15 cellular contexts compared by ENCODE assay signal in genomic region chr7:157721468-157722136, GRCh38.
DNase-seq lines count a peak whose midpoint lies in the region; ATAC-seq, FAIRE-seq and TF ChIP-seq lines count a peak whose summit lies in the region.
"Had no signal": no experiment of that assay in that cellular context is flagged by ENCODE, and none has a peak within 500 bp of the region (broad histone marks: within the 10 kb centered on the region; RNA-seq: fewer than 3 reads in every experiment).

No MANE protein-coding gene starts in this region.

- in situ Hi-C loops in K562 (cut with MboI) (no loop called here), brain microvascular endothelial cell (cut with HindIII; ENCODE audit: low pct_ligation_motif_present, low sequenced_read_pairs) (no loop called here)

- H2AFZ ChIP-seq in K562 (ENCODE audit: low read depth, low read length) (no peak overlapping the region), neural progenitor cell (replicated peaks) (no peak overlapping the region), osteoblast (ENCODE audit: low read length) (no peak overlapping the region)

- H3K79me2 ChIP-seq in K562 (ENCODE audit: control insufficient read depth, insufficient read depth, low read length) (no peaks in the 10 kb centered on the region), neural progenitor cell (ENCODE audit: low read depth) (no peaks in the 10 kb centered on the region), osteoblast (ENCODE audit: insufficient read depth, low read length) (no peaks in the 10 kb centered on the region)

- CTCF ChIA-PET in A549 (lab: Yijun Ruan, JAX) (no interaction called here), K562 (lab: Yijun Ruan, JAX; ENCODE audit: low intra/inter-chr PET ratio) (no interaction called here)

- H3K27me3 ChIP-seq in K562 (ENCODE audit: control insufficient read depth in 2 of 2, insufficient read depth in 2 of 2, low read length in 2 of 2) (peaks cover 70 to 82% of the 10 kb centered on the region in 2 experiments), neural progenitor cell (peaks cover 33% of the 10 kb centered on the region), osteoblast (ENCODE audit: insufficient read depth, low read length) (no peaks in the 10 kb centered on the region), brain microvascular endothelial cell (replicated peaks) (no peaks in the 10 kb centered on the region)
- H3K27me3 ChIP-seq: BLaER1 had no signal

- TF ChIP-seq POLR2A in A549 (IDR thresholded peaks at IDR 0.05; ENCODE audit: low read length) (no peak), K562 (conservative IDR thresholded peaks at IDR 0.05) (no peak), erythroblast (IDR thresholded peaks at IDR 0.05; ENCODE audit: low read length) (no peak)

- TF ChIP-seq RAD21 in A549 (conservative IDR thresholded peaks at IDR 0.05 in 1 of 2, IDR thresholded peaks at IDR 0.05 in 1 of 2) (no peak), K562 (CRISPR knock-in tag; conservative IDR thresholded peaks at IDR 0.05 in 1 of 2, IDR thresholded peaks at IDR 0.05 in 1 of 2) (no peak)

- no peak overlapping the region for H3K4me2 ChIP-seq in A549
- no peak overlapping the region for H3K4me2 ChIP-seq in K562 (ENCODE audit: insufficient read depth, low read length)
- no peak overlapping the region for H3K4me2 ChIP-seq in neural progenitor cell
- H3K4me2 ChIP-seq in osteoblast (ENCODE audit: insufficient read depth, low read length), result no peak overlapping the region
- H3K4me2 ChIP-seq: BLaER1 had no signal

- TF ChIP-seq EP300 in A549 (IDR thresholded peaks at IDR 0.05), result no peak
- no peak for TF ChIP-seq EP300 in K562 (IDR thresholded peaks at IDR 0.05; ENCODE audit: low read length)

- TF ChIP-seq CTCF in A549 (IDR thresholded peaks at IDR 0.05) (no peak), K562 (IDR thresholded peaks at IDR 0.05 in 2 of 3, conservative IDR thresholded peaks at IDR 0.05 in 1 of 3; ENCODE audit: insufficient read depth in 2 of 3, low read depth in 1 of 3, low read length in 3 of 3) (no peak), neural progenitor cell (IDR thresholded peaks at IDR 0.05) (no peak), osteoblast (IDR thresholded peaks at IDR 0.05; ENCODE audit: extremely low read depth, low read depth, low read length) (no peak), brain microvascular endothelial cell (IDR thresholded peaks at IDR 0.05; ENCODE audit: low read depth, low read length, missing control alignments) (no peak)

- H3K4me1 ChIP-seq in A549 (no peaks in the 10 kb centered on the region), K562 (replicated peaks in 1 of 2; ENCODE audit: control insufficient read depth in 2 of 2, insufficient read depth in 2 of 2, low read length in 2 of 2) (peaks cover 0 to 8% of the 10 kb centered on the region in 2 experiments; a peak in 1 of 5 replicates), neural progenitor cell (no peaks in the 10 kb centered on the region), osteoblast (ENCODE audit: insufficient read depth, low read length) (no peaks in the 10 kb centered on the region)
- H3K4me1 ChIP-seq: BLaER1, Caco-2 had no signal

- H3K4me3 ChIP-seq in A549 (no peak overlapping the region), K562 (no peak overlapping the region), neural progenitor cell (no peak overlapping the region), osteoblast (ENCODE audit: insufficient read depth, low read length) (no peak overlapping the region), brain microvascular endothelial cell (ENCODE audit: low read depth, low read length) (no peak overlapping the region)
- H3K4me3 ChIP-seq: BLaER1 had no signal

- no TSS peak for BruUV-seq in K562 (replicated peaks; lab: Mats Ljungman, UMichigan)

- no peak overlapping the region for H3K4me3 Mint-ChIP-seq in neural progenitor cell
- H3K4me3 Mint-ChIP-seq: CD8-positive, alpha-beta memory T cell had no signal

- FAIRE-seq in A549 (lab: Jason Lieb, UNC), result no peak
- FAIRE-seq in K562 (lab: Jason Lieb, UNC), result no peak
- FAIRE-seq: H54 had no signal

- WGBS in A549 (ENCODE audit: missing lambda C conversion rate), result 30% methylated on average over 24 of the region's 26 CpGs
- WGBS in K562 (ENCODE audit: insufficient coverage, low coverage, missing lambda C conversion rate), result under 1% methylated on average over 26 of the region's 26 CpGs

- H3K36me3 ChIP-seq in K562 (ENCODE audit: control insufficient read depth, insufficient read depth, low read length), result no peaks in the 10 kb centered on the region
- H3K36me3 ChIP-seq in neural progenitor cell, result no peaks in the 10 kb centered on the region
- H3K36me3 ChIP-seq in osteoblast (ENCODE audit: insufficient read depth, low read length), result no peaks in the 10 kb centered on the region
- H3K36me3 ChIP-seq in brain microvascular endothelial cell (replicated peaks), result no peaks in the 10 kb centered on the region
- H3K36me3 ChIP-seq: BLaER1 had no signal

- H3K36me3 Mint-ChIP-seq in neural progenitor cell, result no peaks in the 10 kb centered on the region
- H3K36me3 Mint-ChIP-seq: CD8-positive, alpha-beta memory T cell had no signal

- no peaks in the 10 kb centered on the region for H3K9me3 Mint-ChIP-seq in neural progenitor cell
- H3K9me3 Mint-ChIP-seq: CD8-positive, alpha-beta memory T cell had no signal

- no peak overlapping the region for H3K27ac ChIP-seq in A549
- H3K27ac ChIP-seq in K562 (ENCODE audit: extremely low read depth, low read depth, low read length), result no peak overlapping the region
- no peak overlapping the region for H3K27ac ChIP-seq in neural progenitor cell
- H3K27ac ChIP-seq in osteoblast (ENCODE audit: low read depth, low read length), result no peak overlapping the region
- H3K27ac ChIP-seq in brain microvascular endothelial cell, result no peak overlapping the region
- H3K27ac ChIP-seq: 22Rv1, BLaER1 had no signal

- H3K9me1 ChIP-seq in K562 (ENCODE audit: control insufficient read depth, insufficient read depth, low read length), result no peaks in the 10 kb centered on the region

- peak; percentile 21 for DNase-seq in activated CD4-positive, CD25-positive, alpha-beta regulatory T cell treated with anti-CD3 and anti-CD28 coated beads, Interleukin-2, amount 50 U/mL, for 72 hours
- DNase-seq in activated CD4-positive, CD25-positive, alpha-beta regulatory T cell (lab: John Stamatoyannopoulos, UW), result no peak
- DNase-seq in A549 (ENCODE audit: low read depth in 1 of 2, low spot score in 1 of 2) (no peak), K562 (ENCODE audit: extremely low read depth in 1 of 4, low spot score in 3 of 4) (peak in 1 of 4 experiments; percentile 16), neural progenitor cell (ENCODE audit: low spot score) (no peak), osteoblast (ENCODE audit: insufficient read length, low spot score, missing footprints) (no peak), brain microvascular endothelial cell (no peak), erythroblast (lab: John Stamatoyannopoulos, UW) (no peak)
- DNase-seq: AML-193; Caco-2; CD8-positive, alpha-beta memory T cell; GF-D8 had no signal

- H3K4me1 Mint-ChIP-seq in neural progenitor cell, result peaks cover 22% of the 10 kb centered on the region
- H3K4me1 Mint-ChIP-seq: CD8-positive, alpha-beta memory T cell had no signal

- peaks cover 8% of the 10 kb centered on the region for H3K27me3 Mint-ChIP-seq in neural progenitor cell (ENCODE audit: insufficient read depth, low read depth)

- no peak overlapping the region for H3K9ac ChIP-seq in K562 (ENCODE audit: insufficient read depth in 1 of 2, low read depth in 2 of 2, low read length in 2 of 2)
- H3K9ac ChIP-seq in neural progenitor cell, result no peak overlapping the region
- H3K9ac ChIP-seq: BLaER1 had no signal

- intact Hi-C loops in K562 (cut with micrococcal nuclease), result no loop called here

- no peaks in the 10 kb centered on the region for H3F3A ChIP-seq in neural progenitor cell (ENCODE audit: low read depth)

- peaks cover 12% of the 10 kb centered on the region; the same call in 1 of the 2 replicates for H4K20me1 ChIP-seq in K562 (replicated peaks; ENCODE audit: control insufficient read depth, insufficient read depth, low read length)
- no peaks in the 10 kb centered on the region for H4K20me1 ChIP-seq in neural progenitor cell (ENCODE audit: low read depth)
- no peaks in the 10 kb centered on the region for H4K20me1 ChIP-seq in osteoblast (ENCODE audit: insufficient read depth, low read length)
- H4K20me1 ChIP-seq: BLaER1 had no signal

- peak in 1 of 2 experiments; percentile 59; a peak in 4 of 6 replicates for ATAC-seq in A549
- ATAC-seq in K562, result no peak

- H3K9me3 ChIP-seq in A549, result no peaks in the 10 kb centered on the region
- no peaks in the 10 kb centered on the region for H3K9me3 ChIP-seq in K562 (replicated peaks; ENCODE audit: control insufficient read depth, insufficient read depth, low read depth, low read length)
- no peaks in the 10 kb centered on the region for H3K9me3 ChIP-seq in neural progenitor cell (ENCODE audit: low read depth)
- no peaks in the 10 kb centered on the region for H3K9me3 ChIP-seq in osteoblast (ENCODE audit: low read depth, low read length)
- H3K9me3 ChIP-seq: BLaER1, Caco-2 had no signal

- POLR2A ChIA-PET in A549 (lab: Yijun Ruan, JAX) (no interaction called here), K562 (lab: Yijun Ruan, JAX) (no interaction called here)

- peak overlapping the region; percentile 42 for H3K27ac Mint-ChIP-seq in neural progenitor cell
- H3K27ac Mint-ChIP-seq: CD8-positive, alpha-beta memory T cell had no signal

TF ChIP-seq in A549, 52 proteins besides CTCF, POLR2A, EP300 and RAD21 (continues in another document):
- TF ChIP-seq ATOH8 (CRISPR knock-in tag; IDR thresholded peaks at IDR 0.05; ENCODE audit: low read depth) (no peak), NFE2L2 (conservative IDR thresholded peaks at IDR 0.05; ENCODE audit: low read length) (no peak), ZSCAN20 (CRISPR knock-in tag; IDR thresholded peaks at IDR 0.05) (no peak)

TF ChIP-seq in K562, 482 proteins besides CTCF, POLR2A, EP300 and RAD21 (continues in another document):
- TF ChIP-seq E2F6 (IDR thresholded peaks at IDR 0.05; ENCODE audit: borderline replicate concordance in 1 of 2, extremely low read depth in 1 of 2, insufficient read depth in 1 of 2, insufficient read length in 1 of 2, low read depth in 1 of 2, low read length in 1 of 2, poor library complexity in 1 of 2, severe bottlenecking in 1 of 2), result peak in 1 of 2 experiments; percentile 31
